ENCODE assay signal across 25 cellular contexts in the genomic region with DNA sequence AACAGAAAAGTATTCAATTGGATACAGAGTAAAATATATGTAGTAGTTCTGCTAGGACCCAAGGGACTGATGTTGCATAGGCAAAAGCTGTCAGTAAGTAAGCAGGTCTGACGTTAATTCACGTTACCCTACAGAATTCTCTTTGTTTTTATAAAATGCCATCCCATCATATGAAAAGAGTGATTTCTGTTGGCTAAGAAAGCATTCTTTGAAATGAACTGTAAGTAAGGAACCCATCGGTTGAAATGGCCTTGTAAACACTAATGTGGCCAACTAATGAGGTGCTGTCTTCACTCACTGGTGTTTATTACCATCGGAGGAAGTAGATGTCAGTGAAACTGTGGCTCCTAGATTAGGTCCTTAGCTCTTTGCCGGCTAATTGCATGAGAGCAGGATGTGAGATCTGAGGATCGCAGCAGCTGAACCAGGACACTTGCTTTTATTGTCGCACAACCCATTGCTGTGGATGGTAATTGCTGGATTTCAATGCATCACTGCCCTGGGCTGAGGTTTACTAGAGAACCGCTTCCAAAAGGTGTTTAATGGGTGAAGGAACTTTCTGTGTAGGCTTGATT. TPM values are rescaled to one million over a fixed set of nuclear protein-coding genes. Genes with fewer than 3 reads are reported as not detected.
DNase-seq lines count a peak whose midpoint lies in the region; ATAC-seq, FAIRE-seq and TF ChIP-seq lines count a peak whose summit lies in the region.
"Had no signal": no experiment of that assay in that cellular context is flagged by ENCODE, and none has a peak within 500 bp of the region (broad histone marks: within the 10 kb centered on the region; RNA-seq: fewer than 3 reads in every experiment).

No MANE protein-coding gene starts in this region.

- CTCF ChIA-PET in Caco-2 (lab: Charles Lee) (no interaction called here), PC-3 (lab: Charles Lee) (no interaction called here)

- H3K4me1 ChIP-seq in Caco-2 (no peaks in the 10 kb centered on the region), PC-3 (ENCODE audit: insufficient read depth, low read length) (no peaks in the 10 kb centered on the region), mesenchymal stem cell (ENCODE audit: control insufficient read depth, insufficient read depth, low read depth, low read length) (peaks cover 2% of the 10 kb centered on the region), Karpas-422 (ENCODE audit: low read length) (no peaks in the 10 kb centered on the region)
- H3K4me1 ChIP-seq: HAP-1, SJCRH30 had no signal

- BruUV-seq in Caco-2 (replicated peaks; lab: Mats Ljungman, UMichigan) (TSS peak; percentile 14), PC-3 (replicated peaks; lab: Mats Ljungman, UMichigan) (TSS peak; percentile 11)

- H3K9me2 ChIP-seq in PC-3 (replicated peaks; ENCODE audit: low read length) = no peaks in the 10 kb centered on the region
- H3K9me2 ChIP-seq in Karpas-422 (replicated peaks; ENCODE audit: insufficient read depth, low read length) = no peaks in the 10 kb centered on the region

- peaks cover 89% of the 10 kb centered on the region for H3K36me3 Mint-ChIP-seq in Caco-2 (ENCODE audit: insufficient read depth, unreplicated experiment)

- H3K4me2 ChIP-seq in PC-3 (ENCODE audit: low read length) = no peak overlapping the region
- no peak overlapping the region for H3K4me2 ChIP-seq in mesenchymal stem cell (ENCODE audit: low read length, poor library complexity, severe bottlenecking)
- H3K4me2 ChIP-seq in Karpas-422 (ENCODE audit: low read depth, low read length, poor library complexity, severe bottlenecking) = no peak overlapping the region
- H3K4me2 ChIP-seq: KMS-11 had no signal

- DNase-seq in Caco-2 (no peak), PC-3 (no peak), bronchial epithelial cell (ENCODE audit: low read depth) (no peak), mesenchymal stem cell (no peak), Karpas-422 (no peak), GM19240 (ENCODE audit: insufficient read length, low spot score) (no peak)
- DNase-seq in activated CD4-positive, CD25-positive, alpha-beta regulatory T cell treated with anti-CD3 and anti-CD28 coated beads, Interleukin-2, amount 50 U/mL, for 72 hours = no peak
- DNase-seq: CD8-positive, alpha-beta memory T cell; DMS53; GDM1; GM23248; MV-4-11; NCI-H1694; NCI-H2081; NCI-H2171; NCI-H345; NCI-H524; NCI-H774; SJCRH30 had no signal

- intact Hi-C loops in Caco-2 (cut with micrococcal nuclease; ENCODE audit: unreplicated experiment) (no loop called here), PC-3 (cut with micrococcal nuclease) (no loop called here)

- H3K18ac ChIP-seq in mesenchymal stem cell (ENCODE audit: low read depth in 1 of 2, low read length in 2 of 2) = no peak overlapping the region

- H2AK5ac ChIP-seq in mesenchymal stem cell (ENCODE audit: low read length, severe bottlenecking) = no peak overlapping the region

- H3K27ac ChIP-seq in PC-3 (ENCODE audit: low read length) (no peak overlapping the region), mesenchymal stem cell (ENCODE audit: low read length, poor library complexity, severe bottlenecking) (no peak overlapping the region), Karpas-422 (ENCODE audit: low read length) (no peak overlapping the region)
- H3K27ac ChIP-seq: C4-2B, GM23248, HL-60, KMS-11, SJCRH30 had no signal

- no peaks in the 10 kb centered on the region for H3K27me3 ChIP-seq in Caco-2 (replicated peaks; ENCODE audit: control insufficient read depth, insufficient read depth, low read length)
- no peaks in the 10 kb centered on the region for H3K27me3 ChIP-seq in PC-3 (ENCODE audit: low read length)
- no peaks in the 10 kb centered on the region for H3K27me3 ChIP-seq in bronchial epithelial cell (ENCODE audit: control insufficient read depth, insufficient read depth, low read length)
- H3K27me3 ChIP-seq in mesenchymal stem cell (ENCODE audit: control insufficient read depth in 1 of 2, insufficient read depth in 1 of 2, low read length in 2 of 2) = no peaks in the 10 kb centered on the region
- H3K27me3 ChIP-seq in Karpas-422 (ENCODE audit: low read length) = no peaks in the 10 kb centered on the region
- H3K27me3 ChIP-seq: SJCRH30 had no signal

- peak overlapping the region; percentile 67 for H4K8ac ChIP-seq in mesenchymal stem cell (ENCODE audit: low read length)

- no peak overlapping the region for H3K27ac Mint-ChIP-seq in Caco-2 (ENCODE audit: unreplicated experiment)

- H3K79me2 ChIP-seq in PC-3 (ENCODE audit: low read length) = no peaks in the 10 kb centered on the region
- H3K79me2 ChIP-seq in Karpas-422 (ENCODE audit: low read length) = peaks cover 47% of the 10 kb centered on the region

- no peak overlapping the region for H2BK15ac ChIP-seq in mesenchymal stem cell (ENCODE audit: low read depth, poor library complexity, severe bottlenecking)

- POLR2A ChIA-PET in Caco-2 (lab: Charles Lee) (no interaction called here), PC-3 (lab: Charles Lee; ENCODE audit: unreplicated experiment) (interaction anchor here (0.6 kb wide), 1 partner anchor 266 kb away, joined by 4 read pairs; no protein-coding TSS in a partner anchor)

- H3K14ac ChIP-seq in mesenchymal stem cell (ENCODE audit: low read length in 2 of 2) = no peak overlapping the region

- no peak overlapping the region for H2BK120ac ChIP-seq in mesenchymal stem cell (ENCODE audit: low read depth, low read length)

- H2AFZ ChIP-seq in PC-3 (ENCODE audit: low read length) = no peak overlapping the region
- no peak overlapping the region for H2AFZ ChIP-seq in mesenchymal stem cell (ENCODE audit: low read depth, low read length)
- H2AFZ ChIP-seq in Karpas-422 (ENCODE audit: low read length) = no peak overlapping the region
- H2AFZ ChIP-seq: GM23248 had no signal

- no peaks in the 10 kb centered on the region for H3K9me3 Mint-ChIP-seq in Caco-2 (ENCODE audit: unreplicated experiment)
- H3K9me3 Mint-ChIP-seq: CD8-positive, alpha-beta memory T cell had no signal

- no peak overlapping the region for H2BK5ac ChIP-seq in mesenchymal stem cell (ENCODE audit: low read depth, low read length, poor library complexity, severe bottlenecking)

- no peak overlapping the region for H2BK12ac ChIP-seq in mesenchymal stem cell (ENCODE audit: low read length in 2 of 2)

- WGBS in mesenchymal stem cell = 16% methylated on average over 5 of the region's 8 CpGs

- H3K23ac ChIP-seq in mesenchymal stem cell (ENCODE audit: low read length in 2 of 2) = no peak overlapping the region

- no peaks in the 10 kb centered on the region for H3K27me3 Mint-ChIP-seq in Caco-2 (ENCODE audit: insufficient read depth, unreplicated experiment)
- H3K27me3 Mint-ChIP-seq: CD8-positive, alpha-beta memory T cell had no signal

- no peak overlapping the region for H3K4me3 ChIP-seq in Caco-2 (ENCODE audit: low read depth, low read length)
- H3K4me3 ChIP-seq in PC-3 (ENCODE audit: low read length) = no peak overlapping the region
- no peak overlapping the region for H3K4me3 ChIP-seq in bronchial epithelial cell (ENCODE audit: low read depth, low read length)
- H3K4me3 ChIP-seq in mesenchymal stem cell (ENCODE audit: insufficient read depth in 1 of 2, low read depth in 1 of 2, low read length in 2 of 2) = no peak overlapping the region
- H3K4me3 ChIP-seq in Karpas-422 (ENCODE audit: low read length) = no peak overlapping the region
- H3K4me3 ChIP-seq: GM23248, HAP-1, SJCRH30 had no signal

- H3K9ac ChIP-seq in PC-3 (ENCODE audit: low read length) (no peak overlapping the region), mesenchymal stem cell (ENCODE audit: low read length) (no peak overlapping the region), Karpas-422 (ENCODE audit: low read length) (no peak overlapping the region)
- H3K9ac ChIP-seq: GM23248, KMS-11 had no signal

- no peaks in the 10 kb centered on the region for H4K20me1 ChIP-seq in PC-3 (ENCODE audit: low read length)
- no peaks in the 10 kb centered on the region for H4K20me1 ChIP-seq in Karpas-422 (ENCODE audit: insufficient read depth, low read depth, low read length)

- H3K9me3 ChIP-seq in Caco-2 = no peaks in the 10 kb centered on the region
- no peaks in the 10 kb centered on the region for H3K9me3 ChIP-seq in PC-3 (ENCODE audit: low read length)
- H3K9me3 ChIP-seq in mesenchymal stem cell (ENCODE audit: control insufficient read depth, low read length) = no peaks in the 10 kb centered on the region
- no peaks in the 10 kb centered on the region for H3K9me3 ChIP-seq in Karpas-422 (ENCODE audit: low read length)
- H3K9me3 ChIP-seq: HAP-1, SJCRH30 had no signal

- no peak overlapping the region for H3K4me3 Mint-ChIP-seq in Caco-2 (ENCODE audit: unreplicated experiment)
- H3K4me3 Mint-ChIP-seq: CD8-positive, alpha-beta memory T cell had no signal

- TF ChIP-seq CTCF in Caco-2 (IDR thresholded peaks at IDR 0.05; ENCODE audit: insufficient read depth in 1 of 2, low read depth in 1 of 2, low read length in 1 of 2, severe bottlenecking in 1 of 2, unreplicated experiment in 1 of 2) (no peak), PC-3 (conservative IDR thresholded peaks at IDR 0.05; ENCODE audit: low read depth, low read length) (no peak), bronchial epithelial cell (IDR thresholded peaks at IDR 0.05; ENCODE audit: insufficient read depth, low read length, severe bottlenecking) (no peak)

- H3F3A ChIP-seq in PC-3 (ENCODE audit: low read length, unreplicated experiment) = no peaks in the 10 kb centered on the region

- peak; percentile 23 for FAIRE-seq in bronchial epithelial cell (lab: Jason Lieb, UNC)
- FAIRE-seq: D721Med, RCC 7860 had no signal

- peaks cover 6% of the 10 kb centered on the region for H3K4me1 Mint-ChIP-seq in Caco-2 (ENCODE audit: low read depth, unreplicated experiment)

- no peak overlapping the region for H3K4ac ChIP-seq in mesenchymal stem cell (ENCODE audit: low read depth in 1 of 2, low read length in 2 of 2)

- H3K36me3 ChIP-seq in Caco-2 (ENCODE audit: control insufficient read depth, insufficient read depth, low read length) = peaks cover 7% of the 10 kb centered on the region
- peaks cover 68% of the 10 kb centered on the region for H3K36me3 ChIP-seq in PC-3 (ENCODE audit: low read depth, low read length)
- peaks cover 25% of the 10 kb centered on the region for H3K36me3 ChIP-seq in bronchial epithelial cell (ENCODE audit: control insufficient read depth, insufficient read depth, low read length)
- H3K36me3 ChIP-seq in mesenchymal stem cell (ENCODE audit: control insufficient read depth in 1 of 2, insufficient read depth in 2 of 2, low read depth in 1 of 2, low read length in 2 of 2) = peaks cover 37 to 96% of the 10 kb centered on the region in 2 experiments
- H3K36me3 ChIP-seq in Karpas-422 (ENCODE audit: insufficient read depth, low read length) = peaks cover 63% of the 10 kb centered on the region; the same call in 1 of the 2 replicates

- H3K79me1 ChIP-seq in mesenchymal stem cell (replicated peaks; ENCODE audit: low read length, poor library complexity, severe bottlenecking) = peaks cover 26% of the 10 kb centered on the region

- no peak overlapping the region for H4K91ac ChIP-seq in mesenchymal stem cell (ENCODE audit: low read length)

- no peak for ATAC-seq in PC-3

RNA-seq across cellular contexts. Expression of a gene that starts 49.5 kb away (rescaled TPM):
- total RNA-seq in Caco-2 (2022) (76.1 and 78.8 TPM in 2 replicates), PC-3 (2014; rRNA removed) (83.1 and 86.6 TPM in 2 replicates), bronchial epithelial cell (73.6 and 89.5 TPM in 2 replicates)
- 37.0 TPM for polyA plus RNA-seq in mesenchymal stem cell (2013, experiment 1 of 2)
- polyA plus RNA-seq in mesenchymal stem cell (2013, experiment 2 of 2) = 38.1 TPM
- total RNA-seq in Karpas-422 (2014; rRNA removed; shearing (Covaris generic); ENCODE audit: low replicate concordance) = 55.2 and 84.8 TPM in 2 replicates
